12 cellular contexts compared by ENCODE assay signal in the genomic region with DNA sequence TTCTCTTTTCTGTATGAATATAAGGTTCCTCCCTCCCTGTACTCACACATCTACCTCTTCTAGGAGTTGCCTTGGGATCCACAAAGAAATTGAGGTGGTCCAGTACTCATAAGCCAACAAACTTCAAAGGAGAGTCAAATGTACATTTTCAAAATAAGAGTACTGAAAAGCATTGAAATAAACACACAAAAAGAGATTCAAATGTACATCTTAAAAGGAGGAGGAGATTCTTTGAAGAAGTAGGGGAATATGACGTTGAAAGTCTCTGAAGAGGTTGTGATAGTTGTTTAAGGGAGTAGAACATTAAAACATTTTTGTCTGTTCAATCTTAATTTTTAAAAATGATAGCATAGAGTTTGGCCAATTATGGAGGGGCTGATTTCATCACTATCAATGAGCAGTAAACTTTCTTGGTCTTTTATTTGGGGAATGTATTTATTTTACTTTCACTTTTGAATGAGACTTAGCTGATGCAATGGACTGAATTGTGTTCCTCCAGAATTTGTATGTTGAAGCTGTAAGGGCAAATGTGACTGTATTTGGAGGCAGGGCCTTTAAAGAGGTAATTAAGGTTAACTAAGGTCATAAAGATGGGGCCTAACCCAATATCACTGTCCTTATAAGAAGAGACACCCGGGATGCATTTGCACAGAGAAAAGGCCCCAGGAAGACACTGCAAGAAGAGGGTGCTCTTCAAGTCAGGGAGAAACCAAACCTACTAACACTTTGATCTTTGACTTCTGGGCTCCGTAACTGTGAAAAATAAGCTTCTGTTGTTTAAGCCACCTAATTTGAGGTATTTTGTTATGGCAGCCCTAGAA.
A peak's percentile ranks its signal among the peaks of the same experiment; 100 is the strongest.
DNase-seq lines count a peak whose midpoint lies in the region; ATAC-seq lines count a peak whose summit lies in the region.
"Had no signal": no experiment of that assay in that cellular context is flagged by ENCODE, and none has a peak within 500 bp of the region (broad histone marks: within the 10 kb centered on the region; RNA-seq: fewer than 3 reads in every experiment).

No MANE protein-coding gene starts in this region.

- no peaks in the 10 kb centered on the region for H3K9me3 ChIP-seq in skeletal muscle satellite cell (replicated peaks; ENCODE audit: low read length)
- H3K9me3 ChIP-seq: BE2C, spleen had no signal

- peak overlapping the region; percentile 21 for H3K4me2 ChIP-seq in skeletal muscle satellite cell (ENCODE audit: low read length)

- no peak for DNase-seq in activated naive CD4-positive, alpha-beta T cell treated with anti-CD3 and anti-CD28 coated beads for 36 hours
- no peak for DNase-seq in activated naive CD4-positive, alpha-beta T cell treated with anti-CD3 and anti-CD28 coated beads, Interleukin-2, amount 50 U/mL, for 16 hours
- DNase-seq in RPMI7951 (ENCODE audit: low read depth) = peak; percentile 33
- DNase-seq in central memory CD8-positive, alpha-beta T cell (ENCODE audit: low spot score in 2 of 2) = no peak
- no peak for DNase-seq in hepatic stellate cell (ENCODE audit: low spot score)
- DNase-seq in superior temporal gyrus (ENCODE audit: extremely low spot score) = no peak
- no peak for DNase-seq in stimulated activated CD4-positive, alpha-beta T cell treated with anti-CD3 and anti-CD28 coated beads, Interleukin-4, amount 100 ng/mL, for 1 hour
- DNase-seq: BE2C, foreskin keratinocyte, nephron progenitor cell, spleen had no signal

- peaks cover 7% of the 10 kb centered on the region for H3K36me3 Mint-ChIP-seq in activated naive CD4-positive, alpha-beta T cell treated with anti-CD3 and anti-CD28 coated beads for 36 hours (ENCODE audit: low read depth)
- no peaks in the 10 kb centered on the region for H3K36me3 Mint-ChIP-seq in central memory CD8-positive, alpha-beta T cell (ENCODE audit: insufficient read depth)

- peaks cover 35% of the 10 kb centered on the region for H3K4me1 ChIP-seq in skeletal muscle satellite cell (ENCODE audit: control insufficient read depth, insufficient read depth, low read length)

- no peak overlapping the region for H3K4me3 ChIP-seq in skeletal muscle satellite cell (ENCODE audit: low read length)
- H3K4me3 ChIP-seq: spleen had no signal

- peak overlapping the region; percentile 37 for H3K4me3 Mint-ChIP-seq in activated naive CD4-positive, alpha-beta T cell treated with anti-CD3 and anti-CD28 coated beads for 36 hours
- H3K4me3 Mint-ChIP-seq in central memory CD8-positive, alpha-beta T cell = peak overlapping the region; percentile 1
- H3K4me3 Mint-ChIP-seq: nephron progenitor cell had no signal

- ATAC-seq in central memory CD8-positive, alpha-beta T cell (replicated peaks; ENCODE audit: extremely low read depth, poor library complexity, severe bottlenecking) = peak; percentile 46
- ATAC-seq: foreskin keratinocyte had no signal

- no peak overlapping the region for H3K9ac ChIP-seq in skeletal muscle satellite cell (ENCODE audit: low read depth, low read length)

- H3K27me3 Mint-ChIP-seq in activated naive CD4-positive, alpha-beta T cell treated with anti-CD3 and anti-CD28 coated beads for 36 hours (ENCODE audit: low read depth) = no peaks in the 10 kb centered on the region
- H3K27me3 Mint-ChIP-seq in central memory CD8-positive, alpha-beta T cell = no peaks in the 10 kb centered on the region

- H3K27me3 ChIP-seq in skeletal muscle satellite cell (ENCODE audit: control insufficient read depth, insufficient read depth, low read length) = no peaks in the 10 kb centered on the region
- H3K27me3 ChIP-seq: BE2C, foreskin keratinocyte, spleen had no signal

- intact Hi-C loops in activated naive CD4-positive, alpha-beta T cell treated with anti-CD3 and anti-CD28 coated beads for 36 hours (cut with micrococcal nuclease) = loop anchor here (1.0 to 10.0 kb wide), 6 partner anchors 39 to 578 kb away; a partner anchor contains a TSS

- no peaks in the 10 kb centered on the region for H3K36me3 ChIP-seq in skeletal muscle satellite cell (ENCODE audit: insufficient read depth, low read length)
- H3K36me3 ChIP-seq: BE2C, spleen had no signal

- peaks cover 14% of the 10 kb centered on the region for H3K4me1 Mint-ChIP-seq in activated naive CD4-positive, alpha-beta T cell treated with anti-CD3 and anti-CD28 coated beads for 36 hours (ENCODE audit: low read depth)
- peaks cover 9% of the 10 kb centered on the region for H3K4me1 Mint-ChIP-seq in central memory CD8-positive, alpha-beta T cell

- peak overlapping the region; percentile 81 for H3K27ac Mint-ChIP-seq in activated naive CD4-positive, alpha-beta T cell treated with anti-CD3 and anti-CD28 coated beads for 36 hours
- H3K27ac Mint-ChIP-seq in central memory CD8-positive, alpha-beta T cell (ENCODE audit: low read depth) = peak overlapping the region; percentile 10
- H3K27ac Mint-ChIP-seq: nephron progenitor cell had no signal

- CTCF ChIA-PET in activated naive CD4-positive, alpha-beta T cell treated with anti-CD3 and anti-CD28 coated beads for 36 hours (lab: Charles Lee) = interaction anchor here (0.7 to 1.9 kb wide), 2 partner anchors 10 to 60 kb away, joined by 3 to 8 read pairs; no protein-coding TSS in a partner anchor

- peaks cover 3% of the 10 kb centered on the region for H3K9me3 Mint-ChIP-seq in activated naive CD4-positive, alpha-beta T cell treated with anti-CD3 and anti-CD28 coated beads for 36 hours
- no peaks in the 10 kb centered on the region for H3K9me3 Mint-ChIP-seq in central memory CD8-positive, alpha-beta T cell
